In the genomic region with DNA sequence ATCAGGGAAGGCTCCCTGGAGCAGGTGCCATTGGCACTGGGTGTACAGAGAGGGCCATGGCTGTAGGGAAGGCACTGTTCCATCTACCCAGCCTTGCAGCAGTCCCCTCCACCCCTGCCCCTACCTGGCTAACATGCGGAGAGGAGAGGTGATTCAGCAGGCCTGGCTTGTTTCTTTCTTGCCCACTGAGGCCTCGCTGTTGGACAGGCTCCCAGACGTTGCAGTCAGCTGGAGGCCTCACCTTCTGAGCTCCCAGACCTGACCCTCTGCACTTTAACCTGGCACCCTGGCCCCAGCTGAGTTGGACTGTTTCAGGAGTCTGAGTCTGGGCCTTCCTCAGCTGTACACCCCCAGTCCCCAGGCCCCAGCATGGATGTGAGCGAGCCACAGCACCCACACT, we compare ENCODE assay signal across 1 cellular context.
TF ChIP-seq lines count a peak whose summit lies in the region.

No MANE protein-coding gene starts in this region.

TF ChIP-seq in H1, 55 proteins besides CTCF, POLR2A, EP300 and RAD21:
- TF ChIP-seq CEBPB (IDR thresholded peaks at IDR 0.05; ENCODE audit: low read depth, low read length): no peak
- no peak for TF ChIP-seq RNF2 (IDR thresholded peaks at IDR 0.05; ENCODE audit: borderline replicate concordance, low read depth, low read length, missing control alignments, poor library complexity, severe bottlenecking)
- TF ChIP-seq BCL11A (IDR thresholded peaks at IDR 0.05; ENCODE audit: low read depth in 2 of 2, low read length in 2 of 2): no peak
- TF ChIP-seq, protein P1, sequence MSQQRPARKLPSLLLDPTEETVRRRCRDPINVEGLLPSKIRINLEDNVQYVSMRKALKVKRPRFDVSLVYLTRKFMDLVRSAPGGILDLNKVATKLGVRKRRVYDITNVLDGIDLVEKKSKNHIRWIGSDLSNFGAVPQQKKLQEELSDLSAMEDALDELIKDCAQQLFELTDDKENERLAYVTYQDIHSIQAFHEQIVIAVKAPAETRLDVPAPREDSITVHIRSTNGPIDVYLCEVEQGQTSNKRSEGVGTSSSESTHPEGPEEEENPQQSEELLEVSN (IDR thresholded peaks at IDR 0.05): no peak
- no peak for TF ChIP-seq POU5F1 (IDR thresholded peaks at IDR 0.05; ENCODE audit: low read depth, low read length)
- no peak for TF ChIP-seq YY1 (IDR thresholded peaks at IDR 0.05; ENCODE audit: low read depth, low read length)
- no peak for TF ChIP-seq SIX5 (IDR thresholded peaks at IDR 0.05; ENCODE audit: low read depth, low read length)
- TF ChIP-seq SP2 (IDR thresholded peaks at IDR 0.05; ENCODE audit: low read length): no peak
- no peak for TF ChIP-seq SRF (IDR thresholded peaks at IDR 0.05; ENCODE audit: low read depth, low read length)
- no peak for TF ChIP-seq SAP30 (IDR thresholded peaks at IDR 0.05; ENCODE audit: insufficient read depth, insufficient replicate concordance, low read length)
- TF ChIP-seq, protein P2, sequence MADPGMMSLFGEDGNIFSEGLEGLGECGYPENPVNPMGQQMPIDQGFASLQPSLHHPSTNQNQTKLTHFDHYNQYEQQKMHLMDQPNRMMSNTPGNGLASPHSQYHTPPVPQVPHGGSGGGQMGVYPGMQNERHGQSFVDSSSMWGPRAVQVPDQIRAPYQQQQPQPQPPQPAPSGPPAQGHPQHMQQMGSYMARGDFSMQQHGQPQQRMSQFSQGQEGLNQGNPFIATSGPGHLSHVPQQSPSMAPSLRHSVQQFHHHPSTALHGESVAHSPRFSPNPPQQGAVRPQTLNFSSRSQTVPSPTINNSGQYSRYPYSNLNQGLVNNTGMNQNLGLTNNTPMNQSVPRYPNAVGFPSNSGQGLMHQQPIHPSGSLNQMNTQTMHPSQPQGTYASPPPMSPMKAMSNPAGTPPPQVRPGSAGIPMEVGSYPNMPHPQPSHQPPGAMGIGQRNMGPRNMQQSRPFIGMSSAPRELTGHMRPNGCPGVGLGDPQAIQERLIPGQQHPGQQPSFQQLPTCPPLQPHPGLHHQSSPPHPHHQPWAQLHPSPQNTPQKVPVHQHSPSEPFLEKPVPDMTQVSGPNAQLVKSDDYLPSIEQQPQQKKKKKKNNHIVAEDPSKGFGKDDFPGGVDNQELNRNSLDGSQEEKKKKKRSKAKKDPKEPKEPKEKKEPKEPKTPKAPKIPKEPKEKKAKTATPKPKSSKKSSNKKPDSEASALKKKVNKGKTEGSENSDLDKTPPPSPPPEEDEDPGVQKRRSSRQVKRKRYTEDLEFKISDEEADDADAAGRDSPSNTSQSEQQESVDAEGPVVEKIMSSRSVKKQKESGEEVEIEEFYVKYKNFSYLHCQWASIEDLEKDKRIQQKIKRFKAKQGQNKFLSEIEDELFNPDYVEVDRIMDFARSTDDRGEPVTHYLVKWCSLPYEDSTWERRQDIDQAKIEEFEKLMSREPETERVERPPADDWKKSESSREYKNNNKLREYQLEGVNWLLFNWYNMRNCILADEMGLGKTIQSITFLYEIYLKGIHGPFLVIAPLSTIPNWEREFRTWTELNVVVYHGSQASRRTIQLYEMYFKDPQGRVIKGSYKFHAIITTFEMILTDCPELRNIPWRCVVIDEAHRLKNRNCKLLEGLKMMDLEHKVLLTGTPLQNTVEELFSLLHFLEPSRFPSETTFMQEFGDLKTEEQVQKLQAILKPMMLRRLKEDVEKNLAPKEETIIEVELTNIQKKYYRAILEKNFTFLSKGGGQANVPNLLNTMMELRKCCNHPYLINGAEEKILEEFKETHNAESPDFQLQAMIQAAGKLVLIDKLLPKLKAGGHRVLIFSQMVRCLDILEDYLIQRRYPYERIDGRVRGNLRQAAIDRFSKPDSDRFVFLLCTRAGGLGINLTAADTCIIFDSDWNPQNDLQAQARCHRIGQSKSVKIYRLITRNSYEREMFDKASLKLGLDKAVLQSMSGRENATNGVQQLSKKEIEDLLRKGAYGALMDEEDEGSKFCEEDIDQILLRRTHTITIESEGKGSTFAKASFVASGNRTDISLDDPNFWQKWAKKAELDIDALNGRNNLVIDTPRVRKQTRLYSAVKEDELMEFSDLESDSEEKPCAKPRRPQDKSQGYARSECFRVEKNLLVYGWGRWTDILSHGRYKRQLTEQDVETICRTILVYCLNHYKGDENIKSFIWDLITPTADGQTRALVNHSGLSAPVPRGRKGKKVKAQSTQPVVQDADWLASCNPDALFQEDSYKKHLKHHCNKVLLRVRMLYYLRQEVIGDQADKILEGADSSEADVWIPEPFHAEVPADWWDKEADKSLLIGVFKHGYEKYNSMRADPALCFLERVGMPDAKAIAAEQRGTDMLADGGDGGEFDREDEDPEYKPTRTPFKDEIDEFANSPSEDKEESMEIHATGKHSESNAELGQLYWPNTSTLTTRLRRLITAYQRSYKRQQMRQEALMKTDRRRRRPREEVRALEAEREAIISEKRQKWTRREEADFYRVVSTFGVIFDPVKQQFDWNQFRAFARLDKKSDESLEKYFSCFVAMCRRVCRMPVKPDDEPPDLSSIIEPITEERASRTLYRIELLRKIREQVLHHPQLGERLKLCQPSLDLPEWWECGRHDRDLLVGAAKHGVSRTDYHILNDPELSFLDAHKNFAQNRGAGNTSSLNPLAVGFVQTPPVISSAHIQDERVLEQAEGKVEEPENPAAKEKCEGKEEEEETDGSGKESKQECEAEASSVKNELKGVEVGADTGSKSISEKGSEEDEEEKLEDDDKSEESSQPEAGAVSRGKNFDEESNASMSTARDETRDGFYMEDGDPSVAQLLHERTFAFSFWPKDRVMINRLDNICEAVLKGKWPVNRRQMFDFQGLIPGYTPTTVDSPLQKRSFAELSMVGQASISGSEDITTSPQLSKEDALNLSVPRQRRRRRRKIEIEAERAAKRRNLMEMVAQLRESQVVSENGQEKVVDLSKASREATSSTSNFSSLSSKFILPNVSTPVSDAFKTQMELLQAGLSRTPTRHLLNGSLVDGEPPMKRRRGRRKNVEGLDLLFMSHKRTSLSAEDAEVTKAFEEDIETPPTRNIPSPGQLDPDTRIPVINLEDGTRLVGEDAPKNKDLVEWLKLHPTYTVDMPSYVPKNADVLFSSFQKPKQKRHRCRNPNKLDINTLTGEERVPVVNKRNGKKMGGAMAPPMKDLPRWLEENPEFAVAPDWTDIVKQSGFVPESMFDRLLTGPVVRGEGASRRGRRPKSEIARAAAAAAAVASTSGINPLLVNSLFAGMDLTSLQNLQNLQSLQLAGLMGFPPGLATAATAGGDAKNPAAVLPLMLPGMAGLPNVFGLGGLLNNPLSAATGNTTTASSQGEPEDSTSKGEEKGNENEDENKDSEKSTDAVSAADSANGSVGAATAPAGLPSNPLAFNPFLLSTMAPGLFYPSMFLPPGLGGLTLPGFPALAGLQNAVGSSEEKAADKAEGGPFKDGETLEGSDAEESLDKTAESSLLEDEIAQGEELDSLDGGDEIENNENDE (IDR thresholded peaks at IDR 0.05; ENCODE audit: insufficient replicate concordance, low read length): no peak
- no peak for TF ChIP-seq TAF7 (optimal IDR thresholded peaks at IDR 0.05; ENCODE audit: borderline replicate concordance, low read depth, low read length)
- no peak for TF ChIP-seq RXRA (IDR thresholded peaks at IDR 0.05; ENCODE audit: insufficient read depth, low read depth, low read length)
- TF ChIP-seq KDM1A (IDR thresholded peaks at IDR 0.05; ENCODE audit: borderline replicate concordance, low read length): no peak
- no peak for TF ChIP-seq NRF1 (IDR thresholded peaks at IDR 0.05; ENCODE audit: low read depth, low read length)
- no peak for TF ChIP-seq TEAD4 (IDR thresholded peaks at IDR 0.05; ENCODE audit: low read depth, low read length)
- TF ChIP-seq, protein P3, sequence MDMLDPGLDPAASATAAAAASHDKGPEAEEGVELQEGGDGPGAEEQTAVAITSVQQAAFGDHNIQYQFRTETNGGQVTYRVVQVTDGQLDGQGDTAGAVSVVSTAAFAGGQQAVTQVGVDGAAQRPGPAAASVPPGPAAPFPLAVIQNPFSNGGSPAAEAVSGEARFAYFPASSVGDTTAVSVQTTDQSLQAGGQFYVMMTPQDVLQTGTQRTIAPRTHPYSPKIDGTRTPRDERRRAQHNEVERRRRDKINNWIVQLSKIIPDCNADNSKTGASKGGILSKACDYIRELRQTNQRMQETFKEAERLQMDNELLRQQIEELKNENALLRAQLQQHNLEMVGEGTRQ (IDR thresholded peaks at IDR 0.05; ENCODE audit: low read length): no peak
TF ChIP-seq in H1: peak in this region for 0.
